8 cellular contexts compared by ENCODE assay signal in genomic region chr10:35218339-35218955, GRCh38.
DNase-seq lines count a peak whose midpoint lies in the region; ATAC-seq and TF ChIP-seq lines count a peak whose summit lies in the region.

No MANE protein-coding gene starts in this region.

- ATAC-seq in GM18909 (IDR thresholded peaks at IDR 0.05; ENCODE audit: poor library complexity, unreplicated experiment) (peak; percentile 70), HG03432 (IDR thresholded peaks at IDR 0.05; ENCODE audit: unreplicated experiment) (peak; percentile 65), lower lobe of right lung (peak; percentile 87 to 91)

- no peaks in the 10 kb centered on the region for H3K36me3 ChIP-seq in lower lobe of right lung

- no peaks in the 10 kb centered on the region for H3K9me3 ChIP-seq in lower lobe of right lung

- TF ChIP-seq CTCF in AG10803 (conservative IDR thresholded peaks at IDR 0.05; ENCODE audit: low read length) (peak; percentile 82), lower lobe of right lung (IDR thresholded peaks at IDR 0.05) (peak; percentile 76)

- intact Hi-C loops in lower lobe of right lung (cut with DNase I): loop anchor here (5.0 kb wide), 1 partner anchor 96 kb away; no protein-coding TSS in a partner anchor

- peak overlapping the region; percentile 56 for H3K27ac ChIP-seq in lower lobe of right lung

- no peaks in the 10 kb centered on the region for H3K27me3 ChIP-seq in lower lobe of right lung (ENCODE audit: low read depth)

- peaks cover 28% of the 10 kb centered on the region for H3K4me1 ChIP-seq in lower lobe of right lung

- H3K4me3 ChIP-seq in AG10803 (ENCODE audit: low read length): no peak overlapping the region; the same call in 1 of the 2 replicates
- H3K4me3 ChIP-seq in lower lobe of right lung: no peak overlapping the region

- DNase-seq in AG10803 (ENCODE audit: low read depth): peak; percentile 88
- DNase-seq in NCI-H526 (lab: John Stamatoyannopoulos, UW): peak; percentile 32 to 81
- DNase-seq in activated CD4-positive, alpha-beta T cell treated with anti-CD3 and anti-CD28 coated beads, Interleukin-2, amount 50 U/mL, for 1 hour: peak; percentile 87
- DNase-seq in dedifferentiated amniotic fluid mesenchymal stem cell (ENCODE audit: extremely low spot score): peak; percentile 93
- peak; percentile 80 for DNase-seq in lower lobe of right lung
- peak; percentile 79 for DNase-seq in stimulated activated CD8-positive, alpha-beta memory T cell treated with anti-CD3 and anti-CD28 coated beads, Interleukin-12 subunit alpha, Interleukin-12 subunit beta, amount 100 ng/mL, for 1 hour (ENCODE audit: low read depth)
